ENCODE assay signal across 16 cellular contexts in the genomic region with DNA sequence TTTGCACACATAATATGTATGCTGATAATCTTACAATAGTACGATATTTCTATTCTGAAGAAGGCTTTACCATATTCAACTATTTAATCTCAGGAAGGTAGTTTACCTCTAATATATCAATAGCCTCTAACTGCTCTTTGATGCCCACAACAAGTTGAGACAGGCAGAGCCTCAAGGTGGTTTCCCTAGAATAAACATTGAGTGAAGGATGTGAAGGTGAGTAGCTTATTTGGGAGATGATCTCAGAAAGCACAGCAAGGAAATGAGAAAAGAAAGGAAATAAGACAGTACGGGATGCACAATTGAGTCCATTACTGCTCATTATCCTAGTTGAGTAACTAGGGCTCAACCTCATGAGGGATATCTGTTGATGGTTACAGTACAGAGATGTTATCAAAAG.
DNase-seq lines count a peak whose midpoint lies in the region; ATAC-seq and TF ChIP-seq lines count a peak whose summit lies in the region.
"Had no signal": no experiment of that assay in that cellular context is flagged by ENCODE, and none has a peak within 500 bp of the region (broad histone marks: within the 10 kb centered on the region; RNA-seq: fewer than 3 reads in every experiment).

No MANE protein-coding gene starts in this region.

- H3K4me1 Mint-ChIP-seq in MCF 10A (ENCODE audit: insufficient read depth, unreplicated experiment): peaks cover 6% of the 10 kb centered on the region
- H3K4me1 Mint-ChIP-seq: H9 had no signal

- H3K9ac ChIP-seq in mesendoderm (ENCODE audit: low read length): no peak overlapping the region
- H3K9ac ChIP-seq: GM23248 had no signal

- H3K56ac ChIP-seq in mesendoderm (ENCODE audit: low read length): no peak overlapping the region

- H3K9me3 ChIP-seq in breast epithelium (no peaks in the 10 kb centered on the region), RWPE2 (ENCODE audit: severe bottlenecking) (no peaks in the 10 kb centered on the region)
- H3K9me3 ChIP-seq: Caco-2 had no signal

- no peaks in the 10 kb centered on the region for H3K79me2 ChIP-seq in mesendoderm (ENCODE audit: control insufficient read depth, insufficient read depth, low read length)

- H3K23ac ChIP-seq in mesendoderm (ENCODE audit: low read length): no peak overlapping the region

- DNase-seq in MCF 10A (ENCODE audit: unreplicated experiment) (peak; percentile 25), breast epithelium (ENCODE audit: low spot score in 2 of 2) (no peak), RWPE2 (ENCODE audit: low spot score) (no peak), epithelial cell of esophagus (ENCODE audit: low read depth) (peak; percentile 66), foreskin keratinocyte (peak; percentile 38 to 79), activated gamma-delta T cell (lab: John Stamatoyannopoulos, UW) (no peak), GM19240 (ENCODE audit: insufficient read length, low spot score) (no peak), mesendoderm (no peak)
- DNase-seq: C1 segment of cervical spinal cord; Caco-2; CD8-positive, alpha-beta T cell; DMS153; DND-41; GM23248; H9 had no signal

- H3K27ac Mint-ChIP-seq in MCF 10A (ENCODE audit: low read depth, unreplicated experiment): no peak overlapping the region
- H3K27ac Mint-ChIP-seq: CD8-positive, alpha-beta T cell; H9 had no signal

- no CpG with 5 or more reads among the region's 2 CpGs for WGBS in mesendoderm (ENCODE audit: extremely low coverage, insufficient coverage, low lambda C conversion rate)

- no peak overlapping the region for H3K18ac ChIP-seq in mesendoderm (ENCODE audit: low read length)

- no peak overlapping the region for H2BK5ac ChIP-seq in mesendoderm (ENCODE audit: low read length)

- H4K5ac ChIP-seq in mesendoderm (ENCODE audit: low read length): no peak overlapping the region

- H3K36me3 ChIP-seq in breast epithelium (no peaks in the 10 kb centered on the region), RWPE2 (ENCODE audit: low read depth) (no peaks in the 10 kb centered on the region), mesendoderm (ENCODE audit: control insufficient read depth, insufficient read depth, low read length) (no peaks in the 10 kb centered on the region)

- ATAC-seq in RWPE2 (ENCODE audit: low read depth) (peak; percentile 34; the same call in 1 of the 3 replicates), foreskin keratinocyte (peak; percentile 75)
- ATAC-seq: CD8-positive, alpha-beta T cell; HCT116 had no signal

- no peak for TF ChIP-seq POLR2A in breast epithelium (IDR thresholded peaks at IDR 0.05)

- H2BK120ac ChIP-seq in mesendoderm (ENCODE audit: low read depth, low read length): no peak overlapping the region

- H3K4ac ChIP-seq in mesendoderm (ENCODE audit: low read depth, low read length): no peak overlapping the region

- CTCF ChIA-PET in MCF 10A (lab: Yijun Ruan, JAX): interaction anchor here (0.6 kb wide), 1 partner anchor 544 kb away, joined by 3 read pairs; no protein-coding TSS in a partner anchor

- no peak overlapping the region for H4K8ac ChIP-seq in mesendoderm (ENCODE audit: low read depth, low read length)

- H3K27me3 ChIP-seq in breast epithelium (no peaks in the 10 kb centered on the region), RWPE2 (ENCODE audit: insufficient read depth, poor library complexity, severe bottlenecking) (peaks cover 6% of the 10 kb centered on the region), foreskin keratinocyte (no peaks in the 10 kb centered on the region), mesendoderm (ENCODE audit: insufficient read depth, low read length, poor library complexity) (no peaks in the 10 kb centered on the region)

- no TSS peak for BruUV-seq in MCF 10A (replicated peaks; lab: Mats Ljungman, UMichigan)

- H3K4me2 ChIP-seq in mesendoderm (ENCODE audit: low read length): no peak overlapping the region

- no peaks in the 10 kb centered on the region for H3K79me1 ChIP-seq in mesendoderm (ENCODE audit: low read length)

- TF ChIP-seq CTCF in MCF 10A (IDR thresholded peaks at IDR 0.05; ENCODE audit: unreplicated experiment) (no peak), breast epithelium (IDR thresholded peaks at IDR 0.05) (no peak), RWPE2 (IDR thresholded peaks at IDR 0.05; ENCODE audit: poor library complexity, severe bottlenecking) (no peak), epithelial cell of esophagus (IDR thresholded peaks at IDR 0.05; ENCODE audit: insufficient read depth, low read depth, low read length, missing control alignments) (no peak), foreskin keratinocyte (conservative IDR thresholded peaks at IDR 0.05) (no peak)

- H3K4me3 ChIP-seq in breast epithelium (no peak overlapping the region), RWPE2 (ENCODE audit: severe bottlenecking) (no peak overlapping the region), epithelial cell of esophagus (ENCODE audit: low read length) (no peak overlapping the region), mesendoderm (ENCODE audit: low read length) (no peak overlapping the region)
- H3K4me3 ChIP-seq: GM23248 had no signal

- no peak overlapping the region for H3K4me3 Mint-ChIP-seq in MCF 10A (ENCODE audit: unreplicated experiment)
- H3K4me3 Mint-ChIP-seq: CD8-positive, alpha-beta T cell; H9 had no signal

- H3K9me3 Mint-ChIP-seq in MCF 10A (ENCODE audit: unreplicated experiment): no peaks in the 10 kb centered on the region
- H3K9me3 Mint-ChIP-seq: CD8-positive, alpha-beta T cell; H9 had no signal

- H3K4me1 ChIP-seq in breast epithelium: no peaks in the 10 kb centered on the region
- no peaks in the 10 kb centered on the region for H3K4me1 ChIP-seq in RWPE2 (ENCODE audit: insufficient read depth, poor library complexity, severe bottlenecking)
- H3K4me1 ChIP-seq in foreskin keratinocyte: peaks cover 4% of the 10 kb centered on the region
- no peaks in the 10 kb centered on the region for H3K4me1 ChIP-seq in mesendoderm (ENCODE audit: control insufficient read depth, low read depth, low read length)
- H3K4me1 ChIP-seq: Caco-2 had no signal

- intact Hi-C loops in MCF 10A (cut with micrococcal nuclease): no loop called here
- intact Hi-C loops in breast epithelium (cut with DNase I; ENCODE audit: low total_unique reads): no loop called here

- H2AK5ac ChIP-seq in mesendoderm (ENCODE audit: low read length): no peak overlapping the region

- H3K27me3 Mint-ChIP-seq in MCF 10A (ENCODE audit: insufficient read depth, unreplicated experiment): no peaks in the 10 kb centered on the region

- POLR2A ChIA-PET in MCF 10A (lab: Yijun Ruan, JAX): no interaction called here

- H3K36me3 Mint-ChIP-seq in MCF 10A (ENCODE audit: insufficient read depth, unreplicated experiment): no peaks in the 10 kb centered on the region
- H3K36me3 Mint-ChIP-seq: CD8-positive, alpha-beta T cell had no signal

- H2BK15ac ChIP-seq in mesendoderm (replicated peaks; ENCODE audit: low read depth): no peak overlapping the region

- no peak overlapping the region for H3K27ac ChIP-seq in breast epithelium
- no peak overlapping the region for H3K27ac ChIP-seq in RWPE2 (ENCODE audit: poor library complexity, severe bottlenecking)
- H3K27ac ChIP-seq in foreskin keratinocyte: no peak overlapping the region
- H3K27ac ChIP-seq in mesendoderm (ENCODE audit: low read depth, low read length): no peak overlapping the region
- H3K27ac ChIP-seq: GM23248 had no signal

Comparison
In these comparisons a context has a peak if more than half of its experiments do, and no peak if none do; other contexts are left out.
1. DNase-seq: peak in MCF 10A (single experiment), epithelial cell of esophagus (single experiment) and foreskin keratinocyte (2 of 2); none in breast epithelium (0 of 2), RWPE2 (single experiment), activated gamma-delta T cell (single experiment), GM19240 (single experiment) and mesendoderm (single experiment).